Comparison of ENCODE assay signal across 26 cellular contexts in the genomic region with DNA sequence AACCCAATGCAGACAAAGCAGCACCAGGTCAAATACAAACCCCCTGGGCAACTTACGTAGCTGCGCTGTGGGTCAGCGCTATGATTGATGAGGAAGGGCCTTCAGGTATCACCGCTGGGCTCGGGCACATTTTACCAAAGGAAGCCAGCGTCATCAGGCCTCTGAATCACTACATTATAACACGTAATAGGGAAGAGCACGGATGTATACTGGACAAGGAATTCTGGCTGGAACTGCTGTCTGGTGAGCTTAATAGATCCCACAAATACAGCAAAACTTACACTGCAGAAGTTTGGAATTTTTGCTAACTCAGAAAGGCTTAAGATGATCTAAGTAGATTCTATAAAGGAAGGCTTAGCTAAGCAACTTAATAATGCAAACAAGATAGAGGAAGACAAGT.
"Had no signal": no experiment of that assay in that cellular context is flagged by ENCODE, and none has a peak within 500 bp of the region (broad histone marks: within the 10 kb centered on the region; RNA-seq: fewer than 3 reads in every experiment).

No MANE protein-coding gene starts in this region.

- H3K4me1 ChIP-seq: gastrocnemius medialis, pancreas, prostate gland, suprapubic skin, tibial artery had no signal

- H3K27ac ChIP-seq: esophagus muscularis mucosa, gastrocnemius medialis, pancreas, prostate gland, suprapubic skin, tibial artery, VCaP had no signal

- H3K27ac Mint-ChIP-seq: activated naive CD4-positive, alpha-beta T cell treated with anti-CD3 and anti-CD28 coated beads for 36 hours; activated naive CD8-positive, alpha-beta T cell treated with anti-CD3 and anti-CD28 coated beads, Interleukin-2, amount 10 ng/mL, durations not matched to agents 7 days and 5 days had no signal

- H3K36me3 ChIP-seq: esophagus muscularis mucosa, gastrocnemius medialis, pancreas, prostate gland, suprapubic skin, tibial artery had no signal

- DNase-seq: activated CD4-positive, alpha-beta T cell treated with anti-CD3 and anti-CD28 coated beads for 4 hours; activated CD4-positive, alpha-beta T cell treated with anti-CD3 and anti-CD28 coated beads, Interleukin-2, amount 50 U/mL, for 4 hours; activated effector memory CD4-positive, alpha-beta T cell treated with Interleukin-2 at 50 U/mL for 16 hours; activated naive CD4-positive, alpha-beta T cell treated with anti-CD3 and anti-CD28 coated beads for 36 hours; activated naive CD8-positive, alpha-beta T cell treated with anti-CD3 and anti-CD28 coated beads, Interleukin-2, amount 10 ng/mL, durations not matched to agents 7 days and 5 days; activated T-cell treated with anti-CD3 and anti-CD28 coated beads for 4 hours; amniotic stem cell; central memory CD4-positive, alpha-beta T cell; dermis blood vessel endothelial cell; effector CD4-positive, alpha-beta T cell; gastrocnemius medialis; glutamatergic neuron; islet precursor cell; left ventricle myocardium superior; naive B cell; pancreas; retina; small intestine; stimulated activated CD4-positive, alpha-beta T cell treated with anti-CD3 and anti-CD28 coated beads, Interleukin-15, amount 100 ng/mL, for 24 hours; stimulated activated CD4-positive, alpha-beta T cell treated with anti-CD3 and anti-CD28 coated beads, Interleukin-2, amount 100 ng/mL, for 24 hours; stimulated activated naive CD4-positive, alpha-beta T cell; tibial artery had no signal

- H3K9me3 ChIP-seq: esophagus muscularis mucosa, gastrocnemius medialis, pancreas, prostate gland, suprapubic skin, tibial artery had no signal

- H3K36me3 Mint-ChIP-seq: activated naive CD8-positive, alpha-beta T cell treated with anti-CD3 and anti-CD28 coated beads, Interleukin-2, amount 10 ng/mL, durations not matched to agents 7 days and 5 days; naive B cell had no signal

- H3K27me3 ChIP-seq: esophagus muscularis mucosa, gastrocnemius medialis, pancreas, suprapubic skin, tibial artery had no signal

- H3K4me1 Mint-ChIP-seq: activated naive CD8-positive, alpha-beta T cell treated with anti-CD3 and anti-CD28 coated beads, Interleukin-2, amount 10 ng/mL, durations not matched to agents 7 days and 5 days; naive B cell had no signal

- H3K9me3 Mint-ChIP-seq: activated naive CD4-positive, alpha-beta T cell treated with anti-CD3 and anti-CD28 coated beads for 36 hours; activated naive CD8-positive, alpha-beta T cell treated with anti-CD3 and anti-CD28 coated beads, Interleukin-2, amount 10 ng/mL, durations not matched to agents 7 days and 5 days had no signal

- H3K4me3 Mint-ChIP-seq: activated naive CD4-positive, alpha-beta T cell treated with anti-CD3 and anti-CD28 coated beads for 36 hours; activated naive CD8-positive, alpha-beta T cell treated with anti-CD3 and anti-CD28 coated beads, Interleukin-2, amount 10 ng/mL, durations not matched to agents 7 days and 5 days; naive B cell had no signal

- H3K4me3 ChIP-seq: esophagus muscularis mucosa, gastrocnemius medialis, pancreas, prostate gland, suprapubic skin, tibial artery had no signal
